8 cellular contexts compared by ENCODE assay signal in the genomic region with DNA sequence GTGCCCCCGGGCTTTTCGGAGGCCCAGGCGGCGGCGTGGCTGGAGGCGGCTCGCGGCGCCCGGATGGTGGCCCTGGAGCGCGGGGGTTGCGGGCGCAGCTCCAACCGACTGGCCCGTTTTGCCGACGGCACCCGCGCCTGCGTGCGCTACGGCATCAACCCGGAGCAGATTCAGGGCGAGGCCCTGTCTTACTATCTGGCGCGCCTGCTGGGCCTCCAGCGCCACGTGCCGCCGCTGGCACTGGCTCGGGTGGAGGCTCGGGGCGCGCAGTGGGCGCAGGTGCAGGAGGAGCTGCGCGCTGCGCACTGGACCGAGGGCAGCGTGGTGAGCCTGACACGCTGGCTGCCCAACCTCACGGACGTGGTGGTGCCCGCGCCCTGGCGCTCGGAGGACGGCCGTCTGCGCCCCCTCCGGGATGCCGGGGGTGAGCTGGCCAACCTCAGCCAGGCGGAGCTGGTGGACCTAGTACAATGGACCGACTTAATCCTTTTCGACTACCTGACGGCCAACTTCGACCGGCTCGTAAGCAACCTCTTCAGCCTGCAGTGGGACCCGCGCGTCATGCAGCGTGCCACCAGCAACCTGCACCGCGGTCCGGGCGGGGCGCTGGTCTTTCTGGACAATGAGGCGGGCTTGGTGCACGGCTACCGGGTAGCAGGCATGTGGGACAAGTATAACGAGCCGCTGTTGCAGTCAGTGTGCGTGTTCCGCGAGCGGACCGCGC. TPM values are rescaled to one million over a fixed set of nuclear protein-coding genes. Genes with fewer than 3 reads are reported as not detected.
DNase-seq lines count a peak whose midpoint lies in the region; ATAC-seq, FAIRE-seq and TF ChIP-seq lines count a peak whose summit lies in the region.

No MANE protein-coding gene starts in this region.

- under 1% methylated on average over 77 of the region's 80 CpGs for WGBS in GM12878 (ENCODE audit: insufficient coverage, insufficient replicate concordance, low lambda C conversion rate, missing lambda C conversion rate)

- H3K36me3 ChIP-seq in GM12878 (ENCODE audit: control insufficient read depth in 2 of 2, insufficient read depth in 2 of 2, low read length in 1 of 2) (no peaks in the 10 kb centered on the region), iPS-18a (ENCODE audit: control insufficient read depth, low read depth, low read length) (no peaks in the 10 kb centered on the region)

- H3K27ac ChIP-seq in GM12878 (ENCODE audit: control insufficient read depth, insufficient read depth) = no peak overlapping the region
- H3K27ac ChIP-seq in iPS-18a (ENCODE audit: low read length) = no peak overlapping the region
- H3K27ac ChIP-seq in skin epidermis = peak overlapping the region; percentile 3 to 87 (median 79)

- H3K4me3 ChIP-seq in GM12878 (peak overlapping the region; percentile 56), iPS-18a (ENCODE audit: low read length) (peak overlapping the region; percentile 87), skin epidermis (peak overlapping the region; percentile 29 to 66 (median 41))

- BruUV-seq in GM12878 (replicated peaks; lab: Mats Ljungman, UMichigan) = no TSS peak

- H3K9me3 ChIP-seq in GM12878 (replicated peaks; ENCODE audit: control insufficient read depth, insufficient read depth, low read length) (no peaks in the 10 kb centered on the region), iPS-18a (ENCODE audit: control insufficient read depth, low read depth, low read length) (no peaks in the 10 kb centered on the region)

- intact Hi-C loops in GM12878 (cut with micrococcal nuclease; ENCODE audit: unreplicated experiment) = loop anchor here (5.0 to 10.0 kb wide), 5 partner anchors 296 to 533 kb away; a partner anchor contains a TSS

- TF ChIP-seq EP300 in GM12878 (IDR thresholded peaks at IDR 0.05; ENCODE audit: borderline replicate concordance in 1 of 2, control insufficient read depth in 1 of 2, low read depth in 2 of 2, low read length in 2 of 2) = no peak

- in situ Hi-C loops in GM12878 (cut with MboI) = loop anchor here (5.0 kb wide), 1 partner anchor 648 kb away; no protein-coding TSS in a partner anchor

- FAIRE-seq in GM12878 (lab: Jason Lieb, UNC) = no peak

- ATAC-seq in HG02678 (IDR thresholded peaks at IDR 0.05; ENCODE audit: unreplicated experiment) = peak; percentile 23
- peak; percentile 67 for ATAC-seq in GM12878

- H2AFZ ChIP-seq in GM12878 (ENCODE audit: control insufficient read depth, low read depth, low read length) = peak overlapping the region; percentile 35

- H3K79me2 ChIP-seq in GM12878 (ENCODE audit: control insufficient read depth, insufficient read depth, low read length) = peaks cover 6% of the 10 kb centered on the region; the same call in 1 of the 2 replicates

- RAD21 ChIA-PET in GM12878 (lab: Charles Lee; ENCODE audit: unreplicated experiment) = interaction anchor here (0.6 to 2.2 kb wide), 6 partner anchors 102 to 513 kb away, joined by 3 to 17 read pairs (median 3); no protein-coding TSS in a partner anchor

- peak overlapping the region; percentile 48; the same call in 1 of the 2 replicates for H3K9ac ChIP-seq in GM12878 (ENCODE audit: control insufficient read depth, insufficient read depth, low read length)
- peak overlapping the region; percentile 84 for H3K9ac ChIP-seq in iPS-18a (ENCODE audit: low read length)

- H3K27me3 ChIP-seq in GM12878 (replicated peaks in 1 of 2; ENCODE audit: control insufficient read depth in 2 of 2, insufficient read depth in 2 of 2, low read length in 1 of 2) (no peaks in the 10 kb centered on the region; a peak in 1 of 4 replicates), iPS-18a (ENCODE audit: control insufficient read depth, insufficient read depth, low read length) (peaks cover 27% of the 10 kb centered on the region)

- DNase-seq in 8988T = peak; percentile 53
- DNase-seq in GM10248 (ENCODE audit: extremely low spot score) = peak; percentile 62
- peak; percentile 71 to 88 for DNase-seq in NCI-H526 (lab: John Stamatoyannopoulos, UW)
- no peak for DNase-seq in GM12878 (ENCODE audit: low read depth, low spot score)
- no peak for DNase-seq in dedifferentiated amniotic fluid mesenchymal stem cell (ENCODE audit: extremely low spot score)

- no peak for TF ChIP-seq CTCF in GM10248 (IDR thresholded peaks at IDR 0.05; ENCODE audit: control extremely low read depth, extremely low read depth, low read depth, missing control alignments)
- TF ChIP-seq CTCF in GM12878 (IDR thresholded peaks at IDR 0.05 in 2 of 3, conservative IDR thresholded peaks at IDR 0.05 in 1 of 3; ENCODE audit: control insufficient read depth in 2 of 3, extremely low read depth in 1 of 3, insufficient read depth in 1 of 3, low read depth in 3 of 3, low read length in 3 of 3) = no peak

- POLR2A ChIA-PET in GM10248 (lab: Yijun Ruan, JAX) (no interaction called here), GM12878 (lab: Charles Lee) (no interaction called here)

- H4K20me1 ChIP-seq in GM12878 (ENCODE audit: control insufficient read depth, insufficient read depth) = no peaks in the 10 kb centered on the region

- SMC1A ChIA-PET in GM12878 (lab: Charles Lee; ENCODE audit: uncharacterized antibody, unreplicated experiment) = interaction anchor here (1.2 to 1.7 kb wide), 3 partner anchors 203 to 513 kb away, joined by 3 to 6 read pairs (median 4); no protein-coding TSS in a partner anchor

- CTCF ChIA-PET in GM10248 (lab: Yijun Ruan, JAX) (interaction anchor here (1.0 to 3.9 kb wide), 6 partner anchors 8 to 648 kb away, joined by 4 to 18 read pairs (median 6); no protein-coding TSS in a partner anchor), GM12878 (lab: Yijun Ruan, JAX) (interaction anchor here (0.6 to 5.3 kb wide), 11 partner anchors 11 to 1032 kb away, joined by 3 to 48 read pairs (median 4); no protein-coding TSS in a partner anchor)

- no peak for TF ChIP-seq RAD21 in GM12878 (IDR thresholded peaks at IDR 0.05; ENCODE audit: insufficient read depth, low read depth, low read length)

- no peak; the same call in 1 of the 2 replicates for TF ChIP-seq POLR2A in GM12878 (IDR thresholded peaks at IDR 0.05; ENCODE audit: low read depth, low read length)

- peaks cover 8% of the 10 kb centered on the region; the same call in 1 of the 2 replicates for H3K4me1 ChIP-seq in GM12878 (ENCODE audit: control insufficient read depth, insufficient read depth, low read length)
- peaks cover 48% of the 10 kb centered on the region for H3K4me1 ChIP-seq in iPS-18a (ENCODE audit: control insufficient read depth, low read depth, low read length)

- H3K4me2 ChIP-seq in GM12878 (ENCODE audit: control insufficient read depth, insufficient read depth) = peak overlapping the region; percentile 94

TF ChIP-seq in GM12878, 131 proteins besides CTCF, POLR2A, EP300 and RAD21 (continues in another document):
- no peak for TF ChIP-seq SRF (IDR thresholded peaks at IDR 0.05; ENCODE audit: low read depth in 2 of 2, low read length in 2 of 2)
- no peak for TF ChIP-seq ZNF622 (IDR thresholded peaks at IDR 0.05)
- no peak for TF ChIP-seq SMAD5 (IDR thresholded peaks at IDR 0.05; ENCODE audit: low read depth)
- TF ChIP-seq IRF4 (IDR thresholded peaks at IDR 0.05; ENCODE audit: low read depth, low read length) = no peak
- no peak for TF ChIP-seq JUNB (IDR thresholded peaks at IDR 0.05)
- TF ChIP-seq SP1 (IDR thresholded peaks at IDR 0.05; ENCODE audit: low read depth, low read length) = no peak
- TF ChIP-seq EZH2 (IDR thresholded peaks at IDR 0.05; ENCODE audit: borderline replicate concordance, control insufficient read depth, low read depth, low read length) = no peak
- TF ChIP-seq, protein P1, sequence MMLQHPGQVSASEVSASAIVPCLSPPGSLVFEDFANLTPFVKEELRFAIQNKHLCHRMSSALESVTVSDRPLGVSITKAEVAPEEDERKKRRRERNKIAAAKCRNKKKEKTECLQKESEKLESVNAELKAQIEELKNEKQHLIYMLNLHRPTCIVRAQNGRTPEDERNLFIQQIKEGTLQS (IDR thresholded peaks at IDR 0.05; ENCODE audit: borderline replicate concordance, extremely low read depth, low read depth, low read length) = no peak
- TF ChIP-seq GATAD2B (conservative IDR thresholded peaks at IDR 0.05; ENCODE audit: low read depth) = no peak
- no peak for TF ChIP-seq GABPA (IDR thresholded peaks at IDR 0.05; ENCODE audit: low read depth)

RNA-seq across cellular contexts. Expression of a gene that starts 0.9 kb away (rescaled TPM):
- total RNA-seq in GM12878 (2013; cell fraction: nucleolus; rRNA removed) = 5.3 and 6.6 TPM in 2 replicates
- total RNA-seq in GM12878 (2014; rRNA removed) (19.3 and 23.4 TPM in 2 replicates), GM12878 (2014; rRNA removed; fragmentation: Illumina TruSeq; extraction: Trizol) (8.9 and 11.1 TPM in 2 replicates), GM12878 (2021) (25.9 and 26.1 TPM in 2 replicates)
- 0.56 TPM for polyA plus RNA-seq in GM12878 (2011; ENCODE audit: low read depth)
- polyA plus RNA-seq in GM12878 (2011; rRNA removed) (1.4 and 1.7 TPM in 2 replicates), GM12878 (2014; fragmentation: Illumina TruSeq; extraction: Trizol) (5.3 and 8.7 TPM in 2 replicates), GM12878 (2014; fragmentation: Nextera tagmentation; extraction: Ambion mirVana) (10 to 100 TPM in 1 of 2 experiments, 1 to 10 TPM in 1; 4.2 to 10.6 TPM), GM12878 (2014; rRNA removed) (14.9 and 16.7 TPM in 2 replicates), GM12878 (2016; fragmentation: Nextera tagmentation; extraction: Ambion mirVana) (1 to 10 TPM; 3.9 to 9.3 TPM)
- 2.1 and 3.4 TPM in 2 replicates for polyA plus RNA-seq in GM12878 (2011; cell fraction: cytosol; rRNA removed)
- polyA plus RNA-seq in GM12878 (2011; cell fraction: nucleus; rRNA removed) = 4.1 and 5.3 TPM in 2 replicates
- 2.5 and 3.5 TPM in 2 replicates for polyA plus RNA-seq in GM12878 (2012)
- 1.1 and 1.2 TPM in 2 replicates for polyA minus RNA-seq in GM12878 (2011; rRNA and poly(A)+ RNA removed)
- polyA minus RNA-seq in GM12878 (2011; cell fraction: cytosol; rRNA and poly(A)+ RNA removed) = 1.4 and 1.6 TPM in 2 replicates
- polyA minus RNA-seq in GM12878 (2011; cell fraction: nucleus; rRNA and poly(A)+ RNA removed) = 2.5 and 5.0 TPM in 2 replicates

RNA-seq across cellular contexts. Expression of a gene that starts 43.4 kb away (rescaled TPM):
- total RNA-seq in GM12878 (2013; cell fraction: nucleolus; rRNA removed) = 41.8 and 42.1 TPM in 2 replicates
- total RNA-seq in GM12878 (2014; rRNA removed) = 17.8 and 18.6 TPM in 2 replicates
- total RNA-seq in GM12878 (2014; rRNA removed; fragmentation: Illumina TruSeq; extraction: Trizol) = 17.4 and 17.5 TPM in 2 replicates
- total RNA-seq in GM12878 (2021) = 51.2 and 54.5 TPM in 2 replicates
- 10.2 TPM for polyA plus RNA-seq in GM12878 (2011; ENCODE audit: low read depth)
- 86.4 and 93.0 TPM in 2 replicates for polyA plus RNA-seq in GM12878 (2011; rRNA removed)
- 55.2 and 67.9 TPM in 2 replicates for polyA plus RNA-seq in GM12878 (2011; cell fraction: cytosol; rRNA removed)
- polyA plus RNA-seq in GM12878 (2011; cell fraction: nucleus; rRNA removed) = 112 and 116 TPM in 2 replicates
- polyA plus RNA-seq in GM12878 (2012) = 16.1 and 27.8 TPM in 2 replicates
- 53.0 and 61.9 TPM in 2 replicates for polyA plus RNA-seq in GM12878 (2014; fragmentation: Illumina TruSeq; extraction: Trizol)
- polyA plus RNA-seq in GM12878 (2014; fragmentation: Nextera tagmentation; extraction: Ambion mirVana) = 1 to 10 TPM; 6.7 to 8.9 TPM
- polyA plus RNA-seq in GM12878 (2014; rRNA removed) = 25.8 and 27.1 TPM in 2 replicates
- 10 to 100 TPM; 29.4 to 40.1 TPM for polyA plus RNA-seq in GM12878 (2016; fragmentation: Nextera tagmentation; extraction: Ambion mirVana)
- polyA minus RNA-seq in GM12878 (2011; rRNA and poly(A)+ RNA removed) = 82.1 and 117 TPM in 2 replicates
- polyA minus RNA-seq in GM12878 (2011; cell fraction: cytosol; rRNA and poly(A)+ RNA removed) = 22.2 and 23.4 TPM in 2 replicates
- 10.6 and 15.8 TPM in 2 replicates for polyA minus RNA-seq in GM12878 (2011; cell fraction: nucleus; rRNA and poly(A)+ RNA removed)

Comparison
In these comparisons a context has a peak if more than half of its experiments do, and no peak if none do; other contexts are left out.
1. DNase-seq: peak in 8988T (single experiment), GM10248 (single experiment) and NCI-H526 (2 of 2); none in GM12878 (single experiment) and dedifferentiated amniotic fluid mesenchymal stem cell (single experiment).
2. H3K27ac ChIP-seq: peak in skin epidermis (21 of 21); none in GM12878 (single experiment) and iPS-18a (single experiment).
3. Peak in every context shown above with its lines, with median percentiles within 50 percentile points of each other: H3K4me3 ChIP-seq.